Comparison of ENCODE assay signal across 1 cellular context in genomic region chr16:2428051-2428786, GRCh38.
TF ChIP-seq lines count a peak whose summit lies in the region.

No MANE protein-coding gene starts in this region.

TF ChIP-seq in GM23338, 12 proteins besides CTCF, POLR2A, EP300 and RAD21 (continued from another document):
- TF ChIP-seq, protein P1, sequence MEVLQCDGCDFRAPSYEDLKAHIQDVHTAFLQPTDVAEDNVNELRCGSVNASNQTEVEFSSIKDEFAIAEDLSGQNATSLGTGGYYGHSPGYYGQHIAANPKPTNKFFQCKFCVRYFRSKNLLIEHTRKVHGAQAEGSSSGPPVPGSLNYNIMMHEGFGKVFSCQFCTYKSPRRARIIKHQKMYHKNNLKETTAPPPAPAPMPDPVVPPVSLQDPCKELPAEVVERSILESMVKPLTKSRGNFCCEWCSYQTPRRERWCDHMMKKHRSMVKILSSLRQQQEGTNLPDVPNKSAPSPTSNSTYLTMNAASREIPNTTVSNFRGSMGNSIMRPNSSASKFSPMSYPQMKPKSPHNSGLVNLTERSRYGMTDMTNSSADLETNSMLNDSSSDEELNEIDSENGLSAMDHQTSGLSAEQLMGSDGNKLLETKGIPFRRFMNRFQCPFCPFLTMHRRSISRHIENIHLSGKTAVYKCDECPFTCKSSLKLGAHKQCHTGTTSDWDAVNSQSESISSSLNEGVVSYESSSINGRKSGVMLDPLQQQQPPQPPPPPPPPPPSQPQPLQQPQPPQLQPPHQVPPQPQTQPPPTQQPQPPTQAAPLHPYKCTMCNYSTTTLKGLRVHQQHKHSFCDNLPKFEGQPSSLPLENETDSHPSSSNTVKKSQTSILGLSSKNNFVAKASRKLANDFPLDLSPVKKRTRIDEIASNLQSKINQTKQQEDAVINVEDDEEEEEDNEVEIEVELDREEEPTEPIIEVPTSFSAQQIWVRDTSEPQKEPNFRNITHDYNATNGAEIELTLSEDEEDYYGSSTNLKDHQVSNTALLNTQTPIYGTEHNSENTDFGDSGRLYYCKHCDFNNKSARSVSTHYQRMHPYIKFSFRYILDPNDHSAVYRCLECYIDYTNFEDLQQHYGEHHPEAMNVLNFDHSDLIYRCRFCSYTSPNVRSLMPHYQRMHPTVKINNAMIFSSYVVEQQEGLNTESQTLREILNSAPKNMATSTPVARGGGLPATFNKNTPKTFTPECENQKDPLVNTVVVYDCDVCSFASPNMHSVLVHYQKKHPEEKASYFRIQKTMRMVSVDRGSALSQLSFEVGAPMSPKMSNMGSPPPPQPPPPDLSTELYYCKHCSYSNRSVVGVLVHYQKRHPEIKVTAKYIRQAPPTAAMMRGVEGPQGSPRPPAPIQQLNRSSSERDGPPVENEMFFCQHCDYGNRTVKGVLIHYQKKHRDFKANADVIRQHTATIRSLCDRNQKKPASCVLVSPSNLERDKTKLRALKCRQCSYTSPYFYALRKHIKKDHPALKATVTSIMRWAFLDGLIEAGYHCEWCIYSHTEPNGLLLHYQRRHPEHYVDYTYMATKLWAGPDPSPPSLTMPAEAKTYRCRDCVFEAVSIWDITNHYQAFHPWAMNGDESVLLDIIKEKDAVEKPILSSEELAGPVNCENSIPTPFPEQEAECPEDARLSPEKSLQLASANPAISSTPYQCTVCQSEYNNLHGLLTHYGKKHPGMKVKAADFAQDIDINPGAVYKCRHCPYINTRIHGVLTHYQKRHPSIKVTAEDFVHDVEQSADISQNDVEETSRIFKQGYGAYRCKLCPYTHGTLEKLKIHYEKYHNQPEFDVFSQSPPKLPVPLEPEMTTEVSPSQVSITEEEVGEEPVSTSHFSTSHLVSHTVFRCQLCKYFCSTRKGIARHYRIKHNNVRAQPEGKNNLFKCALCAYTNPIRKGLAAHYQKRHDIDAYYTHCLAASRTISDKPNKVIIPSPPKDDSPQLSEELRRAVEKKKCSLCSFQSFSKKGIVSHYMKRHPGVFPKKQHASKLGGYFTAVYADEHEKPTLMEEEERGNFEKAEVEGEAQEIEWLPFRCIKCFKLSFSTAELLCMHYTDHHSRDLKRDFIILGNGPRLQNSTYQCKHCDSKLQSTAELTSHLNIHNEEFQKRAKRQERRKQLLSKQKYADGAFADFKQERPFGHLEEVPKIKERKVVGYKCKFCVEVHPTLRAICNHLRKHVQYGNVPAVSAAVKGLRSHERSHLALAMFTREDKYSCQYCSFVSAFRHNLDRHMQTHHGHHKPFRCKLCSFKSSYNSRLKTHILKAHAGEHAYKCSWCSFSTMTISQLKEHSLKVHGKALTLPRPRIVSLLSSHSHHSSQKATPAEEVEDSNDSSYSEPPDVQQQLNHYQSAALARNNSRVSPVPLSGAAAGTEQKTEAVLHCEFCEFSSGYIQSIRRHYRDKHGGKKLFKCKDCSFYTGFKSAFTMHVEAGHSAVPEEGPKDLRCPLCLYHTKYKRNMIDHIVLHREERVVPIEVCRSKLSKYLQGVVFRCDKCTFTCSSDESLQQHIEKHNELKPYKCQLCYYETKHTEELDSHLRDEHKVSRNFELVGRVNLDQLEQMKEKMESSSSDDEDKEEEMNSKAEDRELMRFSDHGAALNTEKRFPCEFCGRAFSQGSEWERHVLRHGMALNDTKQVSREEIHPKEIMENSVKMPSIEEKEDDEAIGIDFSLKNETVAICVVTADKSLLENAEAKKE (CRISPR knock-in tag; IDR thresholded peaks at IDR 0.05), result no peak
- no peak for TF ChIP-seq ETS1 (IDR thresholded peaks at IDR 0.05)
- no peak for TF ChIP-seq NANOG (IDR thresholded peaks at IDR 0.05; ENCODE audit: borderline replicate concordance)
- TF ChIP-seq EZH2 (IDR thresholded peaks at IDR 0.05; ENCODE audit: low read depth, unreplicated experiment), result no peak
- no peak for TF ChIP-seq ZNF114 (CRISPR knock-in tag; IDR thresholded peaks at IDR 0.05)
- TF ChIP-seq JUNB (IDR thresholded peaks at IDR 0.05; ENCODE audit: unreplicated experiment), result no peak
- TF ChIP-seq CREB1 (CRISPR knock-in tag; IDR thresholded peaks at IDR 0.05; ENCODE audit: low read depth), result no peak
- TF ChIP-seq ZNF331 (CRISPR knock-in tag; IDR thresholded peaks at IDR 0.05; ENCODE audit: low read depth), result no peak
- no peak for TF ChIP-seq REST (IDR thresholded peaks at IDR 0.05; ENCODE audit: unreplicated experiment)
